1 cellular context compared by ENCODE assay signal in genomic region chr1:92886886-92887419, GRCh38.
TF ChIP-seq lines count a peak whose summit lies in the region.

No MANE protein-coding gene starts in this region.

TF ChIP-seq in HepG2, 621 proteins besides CTCF, POLR2A, EP300 and RAD21 (continued from another document and continues in another):
- TF ChIP-seq ZNF207 (IDR thresholded peaks at IDR 0.05; ENCODE audit: borderline replicate concordance) (no peak), ZNF329 (CRISPR knock-in tag; IDR thresholded peaks at IDR 0.05; ENCODE audit: low read depth) (no peak), FOXP4 (CRISPR knock-in tag; IDR thresholded peaks at IDR 0.05) (peak; percentile 94), MIXL1 (CRISPR knock-in tag; IDR thresholded peaks at IDR 0.05) (peak; percentile 45; the same call in 1 of the 2 replicates), TFE3 (CRISPR knock-in tag; IDR thresholded peaks at IDR 0.05) (peak; percentile 93), ZBTB44 (CRISPR knock-in tag; IDR thresholded peaks at IDR 0.05) (no peak), ZSCAN12 (CRISPR knock-in tag; IDR thresholded peaks at IDR 0.05) (no peak), RFXAP (CRISPR knock-in tag; IDR thresholded peaks at IDR 0.05; ENCODE audit: borderline replicate concordance) (peak; percentile 50; the same call in 1 of the 2 replicates), ZNF609 (CRISPR knock-in tag; IDR thresholded peaks at IDR 0.05; ENCODE audit: borderline replicate concordance) (peak; percentile 97), CSRNP1 (CRISPR knock-in tag; IDR thresholded peaks at IDR 0.05) (no peak), PPARG (CRISPR knock-in tag; conservative IDR thresholded peaks at IDR 0.05) (peak; percentile 63; the same call in 1 of the 2 replicates), ZNF574 (CRISPR knock-in tag; IDR thresholded peaks at IDR 0.05) (no peak), ZBTB1 (CRISPR knock-in tag; IDR thresholded peaks at IDR 0.05; ENCODE audit: borderline replicate concordance) (no peak), SMC3 (IDR thresholded peaks at IDR 0.05; ENCODE audit: low read length) (no peak), CBX2 (IDR thresholded peaks at IDR 0.05; ENCODE audit: low read depth, low read length) (no peak), CBX2 (CRISPR knock-in tag; IDR thresholded peaks at IDR 0.05; ENCODE audit: low read depth) (no peak), ZNF772 (CRISPR knock-in tag; IDR thresholded peaks at IDR 0.05) (0 out of 2 replicates have a peak, but pooled peaks have one; percentile 52), ZNF549 (CRISPR knock-in tag; IDR thresholded peaks at IDR 0.05) (no peak), TFAP4 (IDR thresholded peaks at IDR 0.05; ENCODE audit: borderline replicate concordance, low read depth) (peak; percentile 74; the same call in 1 of the 2 replicates), SALL2 (CRISPR knock-in tag; IDR thresholded peaks at IDR 0.05) (no peak), ZNF230 (CRISPR knock-in tag; IDR thresholded peaks at IDR 0.05) (no peak), SNAPC5 (CRISPR knock-in tag; IDR thresholded peaks at IDR 0.05; ENCODE audit: borderline replicate concordance) (no peak), E2F5 (CRISPR knock-in tag; conservative IDR thresholded peaks at IDR 0.05) (no peak), ZNF704 (CRISPR knock-in tag; IDR thresholded peaks at IDR 0.05; ENCODE audit: borderline replicate concordance) (no peak), ZFY (CRISPR knock-in tag; IDR thresholded peaks at IDR 0.05) (no peak), XRCC5 (optimal IDR thresholded peaks at IDR 0.05; ENCODE audit: low read length) (no peak), SOX5 (CRISPR knock-in tag; IDR thresholded peaks at IDR 0.05; ENCODE audit: borderline replicate concordance) (peak; percentile 79), SRSF9 (IDR thresholded peaks at IDR 0.05; ENCODE audit: borderline replicate concordance, insufficient read depth, low read depth, low read length, poor library complexity, severe bottlenecking) (no peak), CHD2 (IDR thresholded peaks at IDR 0.05; ENCODE audit: low read depth, low read length) (no peak), ZMYM4 (CRISPR knock-in tag; IDR thresholded peaks at IDR 0.05) (peak; percentile 95), ZNF614 (CRISPR knock-in tag; IDR thresholded peaks at IDR 0.05; ENCODE audit: borderline replicate concordance) (peak; percentile 18; the same call in 1 of the 2 replicates), IRF2 (CRISPR knock-in tag; IDR thresholded peaks at IDR 0.05) (no peak; the same call in 1 of the 2 replicates), ZNF891 (CRISPR knock-in tag; IDR thresholded peaks at IDR 0.05) (no peak), SMAD1 (CRISPR knock-in tag; IDR thresholded peaks at IDR 0.05; ENCODE audit: borderline replicate concordance, low read depth) (no peak), SP4 (CRISPR knock-in tag; IDR thresholded peaks at IDR 0.05) (no peak), ZBTB7B (CRISPR knock-in tag; IDR thresholded peaks at IDR 0.05) (peak; percentile 79), NFYC (CRISPR knock-in tag; IDR thresholded peaks at IDR 0.05) (peak; percentile 75), ADNP (CRISPR knock-in tag; IDR thresholded peaks at IDR 0.05) (no peak), ZNF850 (CRISPR knock-in tag; conservative IDR thresholded peaks at IDR 0.05) (no peak), ASH2L (IDR thresholded peaks at IDR 0.05; ENCODE audit: insufficient read length, low read depth, low read length) (peak; percentile 60), ERF (CRISPR knock-in tag; IDR thresholded peaks at IDR 0.05) (no peak; the same call in 1 of the 2 replicates), TBL1XR1 (IDR thresholded peaks at IDR 0.05; ENCODE audit: borderline replicate concordance, low read length, partially characterized antibody) (peak; percentile 52), MAFG (CRISPR knock-in tag; IDR thresholded peaks at IDR 0.05) (no peak)
